Comparison of ENCODE assay signal across 11 cellular contexts in the genomic region with DNA sequence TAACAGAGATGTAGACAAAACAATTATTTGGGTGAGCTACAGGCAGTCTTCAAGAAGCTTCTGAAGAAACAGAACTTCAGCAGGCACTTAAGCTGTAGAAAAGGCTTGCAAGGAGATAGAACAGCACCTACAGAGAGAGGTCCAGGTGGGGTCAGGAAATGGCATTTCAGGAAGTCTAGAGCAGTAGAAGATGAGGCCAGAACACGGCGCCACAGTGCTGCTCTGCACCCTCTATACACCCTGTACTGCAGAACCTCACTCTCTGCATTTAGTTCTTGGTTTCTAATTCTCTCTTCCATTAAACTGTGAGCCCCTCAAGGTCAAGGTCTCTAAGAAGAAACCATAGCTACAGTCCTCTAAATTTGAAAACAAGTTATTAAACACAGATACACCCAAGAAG. TPM values are rescaled to one million over a fixed set of nuclear protein-coding genes. Genes with fewer than 3 reads are reported as not detected.
"Had no signal": no experiment of that assay in that cellular context is flagged by ENCODE, and none has a peak within 500 bp of the region (broad histone marks: within the 10 kb centered on the region; RNA-seq: fewer than 3 reads in every experiment).

No MANE protein-coding gene starts in this region.

RNA-seq across cellular contexts. Expression of a gene that starts 49.9 kb away (rescaled TPM):
- total RNA-seq: stomach, subcutaneous adipose tissue, temporal lobe, thoracic aorta, tibial nerve, transverse colon, upper lobe of left lung, upper lobe of right lung, urinary bladder, uterus, vagina had no signal
